In genomic region chr14:24425704-24426103, GRCh38 we compare ENCODE assay signal across 6 cellular contexts. TPM values are rescaled to one million over a fixed set of nuclear protein-coding genes. Genes with fewer than 3 reads are reported as not detected.
DNase-seq lines count a peak whose midpoint lies in the region; FAIRE-seq and TF ChIP-seq lines count a peak whose summit lies in the region.

No MANE protein-coding gene starts in this region.

- H3K27ac Mint-ChIP-seq in osteocyte (ENCODE audit: unreplicated experiment) = peak overlapping the region; percentile 83

- no peak overlapping the region for H3K4me3 Mint-ChIP-seq in osteocyte (ENCODE audit: unreplicated experiment)

- no peak overlapping the region for H3K4me3 ChIP-seq in astrocyte of the spinal cord (ENCODE audit: low read depth, low read length)

- in situ Hi-C loops in astrocyte of the spinal cord (cut with HindIII; ENCODE audit: low sequenced_read_pairs) = no loop called here

- H3K27me3 Mint-ChIP-seq in osteocyte (ENCODE audit: unreplicated experiment) = no peaks in the 10 kb centered on the region

- peaks cover 25% of the 10 kb centered on the region for H3K4me1 Mint-ChIP-seq in osteocyte (ENCODE audit: unreplicated experiment)

- no peaks in the 10 kb centered on the region for H3K36me3 Mint-ChIP-seq in osteocyte (ENCODE audit: unreplicated experiment)

- DNase-seq in NCI-H82 (lab: John Stamatoyannopoulos, UW) = peak; percentile 16
- no peak for DNase-seq in NCI-H82 treated with DMSO at 0.1 percent for 48 hours (lab: John Stamatoyannopoulos, UW; ENCODE audit: unreplicated experiment)
- peak; percentile 74 for DNase-seq in astrocyte of the spinal cord (ENCODE audit: low read depth, low spot score)
- no peak for DNase-seq in osteocyte (ENCODE audit: extremely low spot score, unreplicated experiment)
- DNase-seq in NCI-H524 treated with DMSO at 0.1 percent for 48 hours (lab: John Stamatoyannopoulos, UW) = no peak
- no peak for DNase-seq in urothelium cell line (ENCODE audit: low spot score)

- FAIRE-seq in urothelium cell line (lab: Jason Lieb, UNC) = no peak

- peaks cover 4% of the 10 kb centered on the region for H3K9me3 Mint-ChIP-seq in osteocyte (ENCODE audit: unreplicated experiment)

- TF ChIP-seq CTCF in astrocyte of the spinal cord (IDR thresholded peaks at IDR 0.05; ENCODE audit: low read depth, low read length) = no peak
- TF ChIP-seq CTCF in osteocyte (IDR thresholded peaks at IDR 0.05) = no peak

RNA-seq across cellular contexts. Expression of gene CBLN3, which starts 3.8 kb away (rescaled TPM):
- total RNA-seq in osteocyte = 5.5 and 6.1 TPM in 2 replicates

RNA-seq across cellular contexts. Expression of gene KHNYN, which starts 4.0 kb away (rescaled TPM):
- 59.9 and 60.9 TPM in 2 replicates for total RNA-seq in osteocyte

RNA-seq across cellular contexts. Expression of gene SDR39U1, which starts 16.9 kb away (rescaled TPM):
- 53.9 and 54.6 TPM in 2 replicates for total RNA-seq in osteocyte

RNA-seq across cellular contexts. Expression of gene NYNRIN, which starts 26.9 kb away (rescaled TPM):
- 39.6 and 40.2 TPM in 2 replicates for total RNA-seq in osteocyte

RNA-seq across cellular contexts. Expression of gene NFATC4, which starts 57.7 kb away (rescaled TPM):
- 197 and 223 TPM in 2 replicates for total RNA-seq in osteocyte

Comparison
In these comparisons a context has a peak if more than half of its experiments do, and no peak if none do; other contexts are left out.
1. DNase-seq: peak in NCI-H82 (single experiment) and astrocyte of the spinal cord (single experiment); none in NCI-H82 treated with DMSO at 0.1 percent for 48 hours (single experiment), osteocyte (single experiment), NCI-H524 treated with DMSO at 0.1 percent for 48 hours (single experiment) and urothelium cell line (single experiment).